ENCODE assay signal across 8 cellular contexts in genomic region chr6:16514249-16514648, GRCh38.
DNase-seq lines count a peak whose midpoint lies in the region; ATAC-seq and TF ChIP-seq lines count a peak whose summit lies in the region.

No MANE protein-coding gene starts in this region.

- no peaks in the 10 kb centered on the region for H3K9me2 ChIP-seq in SU-DHL-6 (replicated peaks; ENCODE audit: insufficient read depth, low read length)

- H3K4me1 ChIP-seq in mesenchymal stem cell (ENCODE audit: control insufficient read depth, insufficient read depth, low read depth, low read length) (peaks cover 2% of the 10 kb centered on the region), suprapubic skin (peaks cover 27% of the 10 kb centered on the region)

- H3K27ac ChIP-seq in SU-DHL-6 (ENCODE audit: low read depth, low read length) (no peak overlapping the region), mesenchymal stem cell (ENCODE audit: low read length, poor library complexity, severe bottlenecking) (no peak overlapping the region), suprapubic skin (no peak overlapping the region)

- H3K27me3 ChIP-seq in SU-DHL-6 (ENCODE audit: low read length) (no peaks in the 10 kb centered on the region), mesenchymal stem cell (ENCODE audit: control insufficient read depth in 1 of 2, insufficient read depth in 1 of 2, low read length in 2 of 2) (no peaks in the 10 kb centered on the region), suprapubic skin (no peaks in the 10 kb centered on the region)

- H2BK120ac ChIP-seq in mesenchymal stem cell (ENCODE audit: low read depth, low read length): no peak overlapping the region

- H3K18ac ChIP-seq in mesenchymal stem cell (ENCODE audit: low read depth in 1 of 2, low read length in 2 of 2): no peak overlapping the region

- no peak overlapping the region for H2AK5ac ChIP-seq in mesenchymal stem cell (ENCODE audit: low read length, severe bottlenecking)

- H3K4ac ChIP-seq in mesenchymal stem cell (ENCODE audit: low read depth in 1 of 2, low read length in 2 of 2): no peak overlapping the region

- TF ChIP-seq EP300 in suprapubic skin (IDR thresholded peaks at IDR 0.05): no peak

- peaks cover 29 to 36% of the 10 kb centered on the region in 2 donors for H3K36me3 Mint-ChIP-seq in CD14-positive monocyte

- H4K91ac ChIP-seq in mesenchymal stem cell (ENCODE audit: low read length): no peak overlapping the region

- H3K9ac ChIP-seq in SU-DHL-6 (ENCODE audit: low read length) (no peak overlapping the region), mesenchymal stem cell (ENCODE audit: low read length) (no peak overlapping the region)

- no peaks in the 10 kb centered on the region for H3K9me3 Mint-ChIP-seq in CD14-positive monocyte

- TF ChIP-seq CTCF in CD14-positive monocyte (IDR thresholded peaks at IDR 0.05): peak; percentile 54
- peak; percentile 30 for TF ChIP-seq CTCF in SU-DHL-6 (IDR thresholded peaks at IDR 0.05; ENCODE audit: insufficient read depth, low read length, poor library complexity, severe bottlenecking)
- peak in 1 of 2 donors; percentile 28 for TF ChIP-seq CTCF in suprapubic skin (IDR thresholded peaks at IDR 0.05)

- H2AFZ ChIP-seq in SU-DHL-6 (ENCODE audit: low read depth, low read length, severe bottlenecking) (no peak overlapping the region), mesenchymal stem cell (ENCODE audit: low read depth, low read length) (no peak overlapping the region)

- TF ChIP-seq POLR2A in suprapubic skin (IDR thresholded peaks at IDR 0.05): no peak

- no peak overlapping the region for H3K4me3 ChIP-seq in SU-DHL-6 (ENCODE audit: insufficient read depth, low read length, poor library complexity, severe bottlenecking)
- no peak overlapping the region for H3K4me3 ChIP-seq in mesenchymal stem cell (ENCODE audit: insufficient read depth in 1 of 2, low read depth in 1 of 2, low read length in 2 of 2)
- H3K4me3 ChIP-seq in suprapubic skin: no peak overlapping the region

- H3K4me1 Mint-ChIP-seq in CD14-positive monocyte: peaks cover 53% of the 10 kb centered on the region

- H3K9me3 ChIP-seq in SU-DHL-6 (ENCODE audit: insufficient read depth, low read length) (no peaks in the 10 kb centered on the region), mesenchymal stem cell (ENCODE audit: control insufficient read depth, low read length) (no peaks in the 10 kb centered on the region), suprapubic skin (no peaks in the 10 kb centered on the region)

- no peaks in the 10 kb centered on the region for H3F3A ChIP-seq in SU-DHL-6 (ENCODE audit: insufficient read depth)

- peaks cover 0 to 2% (median 2%) of the 10 kb centered on the region in 3 donors for H3K27me3 Mint-ChIP-seq in CD14-positive monocyte (ENCODE audit: low read depth in 3 of 3)

- H3K14ac ChIP-seq in mesenchymal stem cell (ENCODE audit: low read length in 2 of 2): no peak overlapping the region

- WGBS in mesenchymal stem cell: 75% methylated on average over 6 of the region's 8 CpGs
- WGBS in suprapubic skin: 47% methylated on average over 8 of the region's 8 CpGs

- no peak overlapping the region for H2BK12ac ChIP-seq in mesenchymal stem cell (ENCODE audit: low read length in 2 of 2)

- no peak overlapping the region for H2BK5ac ChIP-seq in mesenchymal stem cell (ENCODE audit: low read depth, low read length, poor library complexity, severe bottlenecking)

- no peak for ATAC-seq in GM19395 (IDR thresholded peaks at IDR 0.05; ENCODE audit: unreplicated experiment)

- H4K20me1 ChIP-seq in SU-DHL-6 (ENCODE audit: low read depth, low read length): no peaks in the 10 kb centered on the region

- no peak overlapping the region for H4K8ac ChIP-seq in mesenchymal stem cell (ENCODE audit: low read length)

- no peak overlapping the region for H3K4me3 Mint-ChIP-seq in CD14-positive monocyte

- H3K23ac ChIP-seq in mesenchymal stem cell (ENCODE audit: low read length in 2 of 2): no peak overlapping the region

- H3K27ac Mint-ChIP-seq in CD14-positive monocyte: peak overlapping the region in 3 of 7 donors; percentile 33 to 62 (median 47)

- no peak overlapping the region for H3K4me2 ChIP-seq in SU-DHL-6 (ENCODE audit: low read depth, low read length, poor library complexity, severe bottlenecking)
- H3K4me2 ChIP-seq in mesenchymal stem cell (ENCODE audit: low read length, poor library complexity, severe bottlenecking): no peak overlapping the region

- H3K79me1 ChIP-seq in mesenchymal stem cell (replicated peaks; ENCODE audit: low read length, poor library complexity, severe bottlenecking): peaks cover 22% of the 10 kb centered on the region

- H2BK15ac ChIP-seq in mesenchymal stem cell (ENCODE audit: low read depth, poor library complexity, severe bottlenecking): no peak overlapping the region

- no peaks in the 10 kb centered on the region for H3K36me3 ChIP-seq in SU-DHL-6 (ENCODE audit: low read length)
- H3K36me3 ChIP-seq in mesenchymal stem cell (ENCODE audit: control insufficient read depth in 1 of 2, insufficient read depth in 2 of 2, low read depth in 1 of 2, low read length in 2 of 2): peaks cover 3 to 14% of the 10 kb centered on the region in 2 experiments
- H3K36me3 ChIP-seq in suprapubic skin: peaks cover 3% of the 10 kb centered on the region

- DNase-seq in CD14-positive monocyte (ENCODE audit: low spot score) (no peak), H4 (ENCODE audit: low spot score) (peak; percentile 41), dedifferentiated amniotic fluid mesenchymal stem cell (ENCODE audit: extremely low spot score) (peak; percentile 46), mesenchymal stem cell (peak; percentile 64), suprapubic skin (ENCODE audit: low spot score in 2 of 2) (no peak), HK-2 (ENCODE audit: unreplicated experiment) (no peak)

- H3K79me2 ChIP-seq in SU-DHL-6 (ENCODE audit: insufficient read depth, low read length): no peaks in the 10 kb centered on the region

- intact Hi-C loops in CD14-positive monocyte (cut with micrococcal nuclease): loop anchor here in 1 of 2 donors (5.0 kb wide), 1 partner anchor 253 kb away; no protein-coding TSS in a partner anchor

Comparison
In these comparisons a context has a peak if more than half of its experiments do, and no peak if none do; other contexts are left out.
1. DNase-seq: peak in H4 (single experiment), dedifferentiated amniotic fluid mesenchymal stem cell (single experiment) and mesenchymal stem cell (single experiment); none in CD14-positive monocyte (single experiment), suprapubic skin (0 of 2) and HK-2 (single experiment).